Comparison of ENCODE assay signal across 8 cellular contexts in genomic region chr1:144461778-144462177, GRCh38. TPM values are rescaled to one million over a fixed set of nuclear protein-coding genes. Genes with fewer than 3 reads are reported as not detected.
A peak's percentile ranks its signal among the peaks of the same experiment; 100 is the strongest.
DNase-seq lines count a peak whose midpoint lies in the region; ATAC-seq, FAIRE-seq and TF ChIP-seq lines count a peak whose summit lies in the region.
"Not testable (repeated sequence)": the region's sequence is repeated elsewhere in the genome, so short reads cannot be mapped to it uniquely, and the experiment has no call there.

No MANE protein-coding gene starts in this region.

- not testable (repeated sequence) for H3K27me3 Mint-ChIP-seq in T-cell; astrocyte (ENCODE audit: low read depth, unreplicated experiment)

- not testable (repeated sequence) for H3K4me2 ChIP-seq in astrocyte (ENCODE audit: low read length)

- TF ChIP-seq CTCF in BE2C (IDR thresholded peaks at IDR 0.05; ENCODE audit: low read depth, low read length); HL-60 (IDR thresholded peaks at IDR 0.05; ENCODE audit: insufficient read depth, low read length); astrocyte (IDR thresholded peaks at IDR 0.05; ENCODE audit: insufficient read depth, low read depth, low read length): not testable (repeated sequence)

- not testable (repeated sequence) for H3K9ac ChIP-seq in astrocyte (ENCODE audit: low read length)

- POLR2A ChIA-PET in T-cell (lab: Charles Lee): not testable (repeated sequence)

- not testable (repeated sequence) for DNase-seq in BE2C; HL-60 (ENCODE audit: low read depth in 1 of 2, low spot score in 1 of 2); T-cell; astrocyte (ENCODE audit: low read depth); left ventricle myocardium superior

- H3K36me3 Mint-ChIP-seq in T-cell; astrocyte (ENCODE audit: low read depth, unreplicated experiment): not testable (repeated sequence)

- H3K4me1 Mint-ChIP-seq in T-cell; astrocyte (ENCODE audit: low read depth, unreplicated experiment): not testable (repeated sequence)

- H3K4me3 ChIP-seq in BE2C (ENCODE audit: low read depth, low read length) (peak overlapping the region; percentile 60; the same call in 1 of the 2 replicates), HL-60 (replicated peaks; ENCODE audit: insufficient read depth, low read length) (peak overlapping the region; percentile 51), skin epidermis (peak overlapping the region in 5 of 7 experiments; percentile 65 to 77 (median 70))
- not testable (repeated sequence) for H3K4me3 ChIP-seq in astrocyte (ENCODE audit: insufficient read depth, low read depth, low read length)

- ATAC-seq in GM19035 (IDR thresholded peaks at IDR 0.05; ENCODE audit: unreplicated experiment) (peak; percentile 20), HG02642 (IDR thresholded peaks at IDR 0.05; ENCODE audit: poor library complexity, unreplicated experiment) (peak; percentile 12), T-cell (replicated peaks in 1 of 4) (peak in 3 of 4 experiments; percentile 10 to 22 (median 21)), left ventricle myocardium superior (peak; percentile 26)

- H2AFZ ChIP-seq in astrocyte (ENCODE audit: low read depth, low read length): not testable (repeated sequence)

- not testable (repeated sequence) for H3K4me1 ChIP-seq in BE2C; astrocyte (ENCODE audit: insufficient read depth, low read length)

- not testable (repeated sequence) for H3K27me3 ChIP-seq in BE2C; HL-60 (ENCODE audit: insufficient read depth, poor library complexity, severe bottlenecking); astrocyte (ENCODE audit: insufficient read depth, low read length)

- not testable (repeated sequence) for H3K27ac Mint-ChIP-seq in T-cell; astrocyte (ENCODE audit: unreplicated experiment)

- H3K9me3 ChIP-seq in BE2C; astrocyte (ENCODE audit: insufficient read depth, low read depth, low read length): not testable (repeated sequence)

- CTCF ChIA-PET in T-cell (lab: Charles Lee): not testable (repeated sequence)

- not testable (repeated sequence) for H3K79me2 ChIP-seq in astrocyte (ENCODE audit: insufficient read depth, low read length)

- H3K27ac ChIP-seq in HL-60 (replicated peaks); astrocyte (ENCODE audit: low read depth, low read length): not testable (repeated sequence)
- H3K27ac ChIP-seq in skin epidermis: peak overlapping the region in 1 of 21 experiments; percentile 65

- H4K20me1 ChIP-seq in astrocyte (ENCODE audit: insufficient read depth, low read length): not testable (repeated sequence)

- not testable (repeated sequence) for H3K36me3 ChIP-seq in BE2C; astrocyte (ENCODE audit: insufficient read depth, low read length)

- peak overlapping the region; percentile 84 to 96 (median 90) for H3K4me3 Mint-ChIP-seq in T-cell
- peak overlapping the region; percentile 94 for H3K4me3 Mint-ChIP-seq in astrocyte (ENCODE audit: unreplicated experiment)

- intact Hi-C loops in left ventricle myocardium superior (cut with micrococcal nuclease): not testable (repeated sequence)

- not testable (repeated sequence) for H3K9me3 Mint-ChIP-seq in T-cell; astrocyte (ENCODE audit: unreplicated experiment)

- not testable (repeated sequence) for FAIRE-seq in astrocyte (lab: Jason Lieb, UNC)

RNA-seq across cellular contexts. Expression of gene NBPF15, which starts 0.3 kb away (rescaled TPM):
- polyA plus RNA-seq in BE2C (2012; ENCODE audit: insufficient read depth, insufficient read length, low read depth): 53.6 TPM
- 100 to 1,000 TPM in 4 of 5 donors, 10 to 100 TPM in 1; 84.7 to 178 (median 149) TPM for total RNA-seq in T-cell
- total RNA-seq in astrocyte: 47.6 and 49.0 TPM in 2 replicates
- 9.1 TPM for total RNA-seq in left ventricle myocardium superior
